In the genomic region with DNA sequence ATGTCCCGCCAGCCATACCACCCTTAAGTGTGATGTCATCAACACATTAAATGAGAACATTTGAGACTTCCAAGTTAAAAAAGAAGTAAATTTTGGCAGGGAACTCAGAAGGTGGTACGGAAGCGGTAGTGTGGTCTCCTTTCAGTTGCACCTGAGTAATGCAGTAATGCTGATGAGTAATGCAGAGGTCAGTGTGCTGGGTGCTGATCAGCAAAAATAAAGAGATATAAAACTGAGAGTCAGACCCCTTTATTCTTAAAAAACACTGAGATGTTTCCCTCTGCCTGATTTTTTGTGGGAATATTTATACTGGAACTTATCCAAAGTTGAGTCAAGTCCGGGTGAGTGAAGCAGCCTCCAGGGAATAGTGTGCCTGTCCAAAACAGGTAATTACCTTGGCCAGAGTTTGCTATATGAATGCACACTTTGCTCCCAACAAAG, we compare ENCODE assay signal across 23 cellular contexts.
DNase-seq lines count a peak whose midpoint lies in the region; ATAC-seq and TF ChIP-seq lines count a peak whose summit lies in the region.
"Had no signal": no experiment of that assay in that cellular context is flagged by ENCODE, and none has a peak within 500 bp of the region (broad histone marks: within the 10 kb centered on the region; RNA-seq: fewer than 3 reads in every experiment).

No MANE protein-coding gene starts in this region.

- CTCF ChIA-PET in activated CD8-positive, alpha-beta T cell treated with anti-CD3 and anti-CD28 coated beads for 36 hours (lab: Charles Lee): no interaction called here

- WGBS in body of pancreas, 2 donors: 52 to 60% methylated on average over 4 of the region's 4 CpGs

- no peaks in the 10 kb centered on the region for H3K36me3 Mint-ChIP-seq in activated CD8-positive, alpha-beta T cell treated with anti-CD3 and anti-CD28 coated beads for 36 hours (ENCODE audit: low read depth)
- H3K36me3 Mint-ChIP-seq: activated naive CD4-positive, alpha-beta T cell treated with anti-CD3 and anti-CD28 coated beads, Interleukin-2, amount 50 U/mL, for 24 hours; memory B cell had no signal

- H3K4me3 ChIP-seq in body of pancreas: no peak overlapping the region
- H3K4me3 ChIP-seq: gastroesophageal sphincter had no signal

- TF ChIP-seq POLR2A in body of pancreas (IDR thresholded peaks at IDR 0.05): no peak

- intact Hi-C loops in body of pancreas (cut with DNase I): no loop called here
- intact Hi-C loops in activated CD8-positive, alpha-beta T cell treated with anti-CD3 and anti-CD28 coated beads for 36 hours (cut with micrococcal nuclease): no loop called here

- no peak for ATAC-seq in body of pancreas
- ATAC-seq in activated CD8-positive, alpha-beta T cell treated with anti-CD3 and anti-CD28 coated beads for 36 hours: no peak
- ATAC-seq: gastroesophageal sphincter had no signal

- no peaks in the 10 kb centered on the region for H3K27me3 Mint-ChIP-seq in activated CD8-positive, alpha-beta T cell treated with anti-CD3 and anti-CD28 coated beads for 36 hours
- H3K27me3 Mint-ChIP-seq: memory B cell had no signal

- no peak overlapping the region for H3K4me3 Mint-ChIP-seq in activated CD8-positive, alpha-beta T cell treated with anti-CD3 and anti-CD28 coated beads for 36 hours
- H3K4me3 Mint-ChIP-seq: activated naive CD4-positive, alpha-beta T cell treated with anti-CD3 and anti-CD28 coated beads, Interleukin-2, amount 50 U/mL, for 24 hours; memory B cell; neural crest cell; T-helper 2 cell treated with Interferon-gamma antibody and Interleukin-4, amounts not matched to agents 5 μg/mL and 100 μg/mL, for 36 hours had no signal

- no peak overlapping the region for H3K27ac Mint-ChIP-seq in activated CD8-positive, alpha-beta T cell treated with anti-CD3 and anti-CD28 coated beads for 36 hours
- H3K27ac Mint-ChIP-seq: activated naive CD4-positive, alpha-beta T cell treated with anti-CD3 and anti-CD28 coated beads, Interleukin-2, amount 50 U/mL, for 24 hours; memory B cell; T-helper 2 cell treated with Interferon-gamma antibody and Interleukin-4, amounts not matched to agents 5 μg/mL and 100 μg/mL, for 36 hours had no signal

- H3K9me3 Mint-ChIP-seq in activated CD8-positive, alpha-beta T cell treated with anti-CD3 and anti-CD28 coated beads for 36 hours: no peaks in the 10 kb centered on the region
- H3K9me3 Mint-ChIP-seq: memory B cell; neural crest cell; T-helper 2 cell treated with Interferon-gamma antibody and Interleukin-4, amounts not matched to agents 5 μg/mL and 100 μg/mL, for 36 hours had no signal

- peak overlapping the region in 3 of 4 donors; percentile 4 to 56 (median 17) for H3K27ac ChIP-seq in body of pancreas
- H3K27ac ChIP-seq: gastroesophageal sphincter had no signal

- no peaks in the 10 kb centered on the region for H3K9me3 ChIP-seq in body of pancreas
- H3K9me3 ChIP-seq: BE2C, gastroesophageal sphincter had no signal

- POLR2A ChIA-PET in activated CD8-positive, alpha-beta T cell treated with anti-CD3 and anti-CD28 coated beads for 36 hours (lab: Charles Lee): no interaction called here

- peak; percentile 71 for DNase-seq in Daoy (ENCODE audit: low read depth)
- DNase-seq in M059J (ENCODE audit: low read depth): peak; percentile 85
- DNase-seq in body of pancreas: peak in 1 of 4 donors; percentile 5
- DNase-seq in kidney glomerular epithelial cell (lab: John Stamatoyannopoulos, UW): peak; percentile 96
- no peak for DNase-seq in iPS-NIHi11 (ENCODE audit: low spot score)
- DNase-seq in activated CD8-positive, alpha-beta T cell treated with anti-CD3 and anti-CD28 coated beads for 36 hours: no peak
- DNase-seq in T-helper 1 cell: no peak
- no peak for DNase-seq in cortex of kidney (lab: John Stamatoyannopoulos, UW)
- DNase-seq: activated CD4-positive, alpha-beta T cell treated with anti-CD3 and anti-CD28 coated beads, Interleukin-2, amount 50 U/mL, for 1 hour; activated T-cell treated with anti-CD3 and anti-CD28 coated beads, Interleukin-2, amount 50 U/mL, for 1 hour; BE2C; caudate nucleus; DMS153; NCI-H2029; NCI-H82; retina; Right ventricle myocardium superior; substantia nigra had no signal

- H3K4me1 Mint-ChIP-seq in activated CD8-positive, alpha-beta T cell treated with anti-CD3 and anti-CD28 coated beads for 36 hours (ENCODE audit: low read depth): no peaks in the 10 kb centered on the region
- H3K4me1 Mint-ChIP-seq: activated naive CD4-positive, alpha-beta T cell treated with anti-CD3 and anti-CD28 coated beads, Interleukin-2, amount 50 U/mL, for 24 hours; memory B cell; neural crest cell had no signal

- peaks cover 16% of the 10 kb centered on the region for H3K4me1 ChIP-seq in body of pancreas
- H3K4me1 ChIP-seq: gastroesophageal sphincter had no signal

- no peak for TF ChIP-seq CTCF in body of pancreas (IDR thresholded peaks at IDR 0.05)
- no peak for TF ChIP-seq CTCF in activated CD8-positive, alpha-beta T cell treated with anti-CD3 and anti-CD28 coated beads for 36 hours (IDR thresholded peaks at IDR 0.05)

- H3K36me3 ChIP-seq in body of pancreas (replicated peaks in 1 of 2; ENCODE audit: insufficient read depth in 1 of 2, low read depth in 2 of 2): no peaks in the 10 kb centered on the region
- H3K36me3 ChIP-seq: BE2C, gastroesophageal sphincter had no signal

- H3K27me3 ChIP-seq in body of pancreas: no peaks in the 10 kb centered on the region
- H3K27me3 ChIP-seq: BE2C, gastroesophageal sphincter had no signal

Comparison
In these comparisons a context has a peak if more than half of its experiments do, and no peak if none do; other contexts are left out.
1. DNase-seq: peak in Daoy (single experiment), M059J (single experiment) and kidney glomerular epithelial cell (single experiment); none in iPS-NIHi11 (single experiment), activated CD8-positive, alpha-beta T cell treated with anti-CD3 and anti-CD28 coated beads for 36 hours (single experiment), T-helper 1 cell (0 of 5) and cortex of kidney (single experiment).